Comparison of ENCODE assay signal across 12 cellular contexts in genomic region chr15:22262613-22263020, GRCh38.
DNase-seq lines count a peak whose midpoint lies in the region; ATAC-seq lines count a peak whose summit lies in the region.
"Had no signal": no experiment of that assay in that cellular context is flagged by ENCODE, and none has a peak within 500 bp of the region (broad histone marks: within the 10 kb centered on the region; RNA-seq: fewer than 3 reads in every experiment).

No MANE protein-coding gene starts in this region.

- H3K36me3 Mint-ChIP-seq in activated T-cell treated with anti-CD3 and anti-CD28 coated beads, Interleukin-2, amount 50 U/mL, for 72 hours (ENCODE audit: insufficient read depth in 2 of 2) = no peaks in the 10 kb centered on the region
- no peaks in the 10 kb centered on the region for H3K36me3 Mint-ChIP-seq in activated CD4-positive, alpha-beta memory T cell treated with anti-CD3 and anti-CD28 coated beads, Interleukin-2, amount 10 ng/mL, durations not matched to agents 7 days and 5 days (ENCODE audit: low read depth)
- peaks cover 0 to 5% of the 10 kb centered on the region in 2 donors for H3K36me3 Mint-ChIP-seq in stimulated activated naive B cell treated with anti-CD40 and anti-IgM and Interleukin-4, amounts not matched to agents 10 μg/mL and 1 μg/mL and 100 μg/mL, for 72 hours
- H3K36me3 Mint-ChIP-seq: activated naive CD8-positive, alpha-beta T cell treated with anti-CD3 and anti-CD28 coated beads, Interleukin-2, amount 10 ng/mL, durations not matched to agents 7 days and 5 days had no signal

- POLR2A ChIA-PET in activated CD4-positive, alpha-beta memory T cell treated with anti-CD3 and anti-CD28 coated beads, Interleukin-2, amount 10 ng/mL, durations not matched to agents 7 days and 5 days (lab: Charles Lee) = no interaction called here

- CTCF ChIA-PET in activated CD4-positive, alpha-beta memory T cell treated with anti-CD3 and anti-CD28 coated beads, Interleukin-2, amount 10 ng/mL, durations not matched to agents 7 days and 5 days (lab: Charles Lee) = no interaction called here

- no peak overlapping the region for H3K27ac Mint-ChIP-seq in activated T-cell treated with anti-CD3 and anti-CD28 coated beads, Interleukin-2, amount 50 U/mL, for 72 hours
- H3K27ac Mint-ChIP-seq in activated CD4-positive, alpha-beta memory T cell treated with anti-CD3 and anti-CD28 coated beads, Interleukin-2, amount 10 ng/mL, durations not matched to agents 7 days and 5 days = no peak overlapping the region
- no peak overlapping the region for H3K27ac Mint-ChIP-seq in stimulated activated naive B cell treated with anti-CD40 and anti-IgM and Interleukin-4, amounts not matched to agents 10 μg/mL and 1 μg/mL and 100 μg/mL, for 72 hours
- H3K27ac Mint-ChIP-seq: activated naive CD8-positive, alpha-beta T cell treated with anti-CD3 and anti-CD28 coated beads, Interleukin-2, amount 10 ng/mL, durations not matched to agents 7 days and 5 days had no signal

- H3K9me3 Mint-ChIP-seq in activated T-cell treated with anti-CD3 and anti-CD28 coated beads, Interleukin-2, amount 50 U/mL, for 72 hours = no peaks in the 10 kb centered on the region
- no peaks in the 10 kb centered on the region for H3K9me3 Mint-ChIP-seq in activated CD4-positive, alpha-beta memory T cell treated with anti-CD3 and anti-CD28 coated beads, Interleukin-2, amount 10 ng/mL, durations not matched to agents 7 days and 5 days
- peaks cover 0 to 2% of the 10 kb centered on the region in 2 donors for H3K9me3 Mint-ChIP-seq in stimulated activated naive B cell treated with anti-CD40 and anti-IgM and Interleukin-4, amounts not matched to agents 10 μg/mL and 1 μg/mL and 100 μg/mL, for 72 hours
- H3K9me3 Mint-ChIP-seq: activated naive CD8-positive, alpha-beta T cell treated with anti-CD3 and anti-CD28 coated beads, Interleukin-2, amount 10 ng/mL, durations not matched to agents 7 days and 5 days had no signal

- peak; percentile 43 for DNase-seq in activated T-cell treated with anti-CD3 and anti-CD28 coated beads for 24 hours (ENCODE audit: low read depth)
- DNase-seq in activated T-cell treated with anti-CD3 and anti-CD28 coated beads, Interleukin-2, amount 50 U/mL, for 72 hours = no peak
- DNase-seq in activated CD4-positive, alpha-beta memory T cell treated with anti-CD3 and anti-CD28 coated beads, Interleukin-2, amount 10 ng/mL, durations not matched to agents 7 days and 5 days = peak; percentile 54
- peak; percentile 13 for DNase-seq in kidney tubule cell (ENCODE audit: low spot score)
- DNase-seq in stimulated activated naive B cell treated with anti-CD40 and anti-IgM and Interleukin-4, amounts not matched to agents 10 μg/mL and 1 μg/mL and 100 μg/mL, for 72 hours = no peak
- DNase-seq in GM03348 (ENCODE audit: low spot score) = no peak
- no peak for DNase-seq in NOMO-1 treated with dmso at 0.1 percent for 144 hours (lab: John Stamatoyannopoulos, UW; ENCODE audit: unreplicated experiment)
- DNase-seq: activated naive CD8-positive, alpha-beta T cell treated with anti-CD3 and anti-CD28 coated beads, Interleukin-2, amount 10 ng/mL, durations not matched to agents 7 days and 5 days; DND-41; foreskin keratinocyte; NCI-H2171 had no signal

- H3K4me3 Mint-ChIP-seq in activated T-cell treated with anti-CD3 and anti-CD28 coated beads, Interleukin-2, amount 50 U/mL, for 72 hours = no peak overlapping the region
- H3K4me3 Mint-ChIP-seq in activated CD4-positive, alpha-beta memory T cell treated with anti-CD3 and anti-CD28 coated beads, Interleukin-2, amount 10 ng/mL, durations not matched to agents 7 days and 5 days = no peak overlapping the region
- H3K4me3 Mint-ChIP-seq in stimulated activated naive B cell treated with anti-CD40 and anti-IgM and Interleukin-4, amounts not matched to agents 10 μg/mL and 1 μg/mL and 100 μg/mL, for 72 hours = no peak overlapping the region
- H3K4me3 Mint-ChIP-seq: activated naive CD8-positive, alpha-beta T cell treated with anti-CD3 and anti-CD28 coated beads, Interleukin-2, amount 10 ng/mL, durations not matched to agents 7 days and 5 days had no signal

- ATAC-seq in activated T-cell treated with anti-CD3 and anti-CD28 coated beads, Interleukin-2, amount 50 U/mL, for 72 hours (replicated peaks in 1 of 2) = no peak
- ATAC-seq in stimulated activated naive B cell treated with anti-CD40 and anti-IgM and Interleukin-4, amounts not matched to agents 10 μg/mL and 1 μg/mL and 100 μg/mL, for 72 hours (replicated peaks) = peak; percentile 32 to 41
- ATAC-seq in GM18907 (IDR thresholded peaks at IDR 0.05; ENCODE audit: unreplicated experiment) = no peak
- ATAC-seq: foreskin keratinocyte had no signal

- H3K27me3 Mint-ChIP-seq in activated T-cell treated with anti-CD3 and anti-CD28 coated beads, Interleukin-2, amount 50 U/mL, for 72 hours (ENCODE audit: low read depth) = peaks cover 11% of the 10 kb centered on the region
- no peaks in the 10 kb centered on the region for H3K27me3 Mint-ChIP-seq in activated CD4-positive, alpha-beta memory T cell treated with anti-CD3 and anti-CD28 coated beads, Interleukin-2, amount 10 ng/mL, durations not matched to agents 7 days and 5 days
- H3K27me3 Mint-ChIP-seq in stimulated activated naive B cell treated with anti-CD40 and anti-IgM and Interleukin-4, amounts not matched to agents 10 μg/mL and 1 μg/mL and 100 μg/mL, for 72 hours = peaks cover 19 to 21% of the 10 kb centered on the region in 2 donors

- H3K4me1 Mint-ChIP-seq in activated T-cell treated with anti-CD3 and anti-CD28 coated beads, Interleukin-2, amount 50 U/mL, for 72 hours (ENCODE audit: low read depth) = peaks cover 31% of the 10 kb centered on the region
- H3K4me1 Mint-ChIP-seq in activated CD4-positive, alpha-beta memory T cell treated with anti-CD3 and anti-CD28 coated beads, Interleukin-2, amount 10 ng/mL, durations not matched to agents 7 days and 5 days = peaks cover 19% of the 10 kb centered on the region
- H3K4me1 Mint-ChIP-seq in stimulated activated naive B cell treated with anti-CD40 and anti-IgM and Interleukin-4, amounts not matched to agents 10 μg/mL and 1 μg/mL and 100 μg/mL, for 72 hours = no peaks in the 10 kb centered on the region

Comparison
In these comparisons a context has a peak if more than half of its experiments do, and no peak if none do; other contexts are left out.
1. DNase-seq: peak in activated T-cell treated with anti-CD3 and anti-CD28 coated beads for 24 hours (single experiment), activated CD4-positive, alpha-beta memory T cell treated with anti-CD3 and anti-CD28 coated beads, Interleukin-2, amount 10 ng/mL, durations not matched to agents 7 days and 5 days (single experiment) and kidney tubule cell (single experiment); none in activated T-cell treated with anti-CD3 and anti-CD28 coated beads, Interleukin-2, amount 50 U/mL, for 72 hours (0 of 2), stimulated activated naive B cell treated with anti-CD40 and anti-IgM and Interleukin-4, amounts not matched to agents 10 μg/mL and 1 μg/mL and 100 μg/mL, for 72 hours (single experiment), GM03348 (single experiment) and NOMO-1 treated with dmso at 0.1 percent for 144 hours (single experiment).
2. ATAC-seq: peak in stimulated activated naive B cell treated with anti-CD40 and anti-IgM and Interleukin-4, amounts not matched to agents 10 μg/mL and 1 μg/mL and 100 μg/mL, for 72 hours (2 of 2); none in activated T-cell treated with anti-CD3 and anti-CD28 coated beads, Interleukin-2, amount 50 U/mL, for 72 hours (0 of 2) and GM18907 (single experiment).